Comparison of ENCODE assay signal across 8 cellular contexts in genomic region chr17:3048727-3049471, GRCh38. TPM values are rescaled to one million over a fixed set of nuclear protein-coding genes. Genes with fewer than 3 reads are reported as not detected.
DNase-seq lines count a peak whose midpoint lies in the region; ATAC-seq and TF ChIP-seq lines count a peak whose summit lies in the region.

No MANE protein-coding gene starts in this region.

- no peaks in the 10 kb centered on the region for H4K20me1 ChIP-seq in OCI-LY3 (ENCODE audit: insufficient read depth, low read length)

- no peaks in the 10 kb centered on the region for H3K79me2 ChIP-seq in OCI-LY3 (ENCODE audit: low read length)

- in situ Hi-C loops in Caki2 (cut with HindIII; ENCODE audit: low pct_unique_long_range_greater_than_20kb, low sequenced_read_pairs): no loop called here

- DNase-seq in Caki2 (ENCODE audit: low read depth): peak; percentile 95
- DNase-seq in activated T-cell treated with anti-CD3 and anti-CD28 coated beads for 4 hours: peak; percentile 83
- peak; percentile 88 to 92 for DNase-seq in erythroblast (lab: John Stamatoyannopoulos, UW)
- peak; percentile 98 for DNase-seq in mucosa of gallbladder (ENCODE audit: low spot score)
- peak; percentile 89 for DNase-seq in stimulated activated CD8-positive, alpha-beta memory T cell treated with anti-CD3 and anti-CD28 coated beads, Interleukin-4, amount 100 ng/mL, for 24 hours (ENCODE audit: low read depth)

- peak overlapping the region; percentile 90 for H3K4me2 ChIP-seq in OCI-LY3 (ENCODE audit: low read length)

- H3K4me1 ChIP-seq in HUES64 (ENCODE audit: insufficient read depth, low read length): 0 out of 2 replicates have a peak, but pooled peaks cover 3% of the 10 kb centered on the region
- peaks cover 9% of the 10 kb centered on the region for H3K4me1 ChIP-seq in OCI-LY3 (ENCODE audit: low read length)

- ATAC-seq in GM21423 (IDR thresholded peaks at IDR 0.05; ENCODE audit: unreplicated experiment): peak; percentile 93

- H3K9ac ChIP-seq in HUES64 (ENCODE audit: low read depth, low read length): peak overlapping the region; percentile 61
- peak overlapping the region; percentile 70 for H3K9ac ChIP-seq in OCI-LY3 (ENCODE audit: low read length)

- WGBS in HUES64: 2% methylated on average over 50 of the region's 50 CpGs

- peak overlapping the region; percentile 95 for H2AFZ ChIP-seq in OCI-LY3 (ENCODE audit: low read depth, low read length)

- peak overlapping the region; percentile 54 for H3K27ac ChIP-seq in HUES64 (ENCODE audit: low read depth, low read length)
- no peak overlapping the region for H3K27ac ChIP-seq in OCI-LY3 (ENCODE audit: low read length)

- TF ChIP-seq POLR2A in erythroblast (IDR thresholded peaks at IDR 0.05; ENCODE audit: low read length): peak; percentile 39

- peak; percentile 69 for TF ChIP-seq CTCF in OCI-LY3 (IDR thresholded peaks at IDR 0.05; ENCODE audit: low read depth, low read length)

- peaks cover 5% of the 10 kb centered on the region for H3K9me3 ChIP-seq in HUES64 (ENCODE audit: insufficient read depth, low read depth, low read length)
- H3K9me3 ChIP-seq in OCI-LY3 (ENCODE audit: insufficient read depth, low read length): no peaks in the 10 kb centered on the region

- peak overlapping the region; percentile 60 for H3K4me3 ChIP-seq in HUES64 (ENCODE audit: low read length)
- peak overlapping the region; percentile 92 for H3K4me3 ChIP-seq in OCI-LY3 (ENCODE audit: low read length)

- H3K36me3 ChIP-seq in HUES64 (ENCODE audit: insufficient read depth, low read length): no peaks in the 10 kb centered on the region
- H3K36me3 ChIP-seq in OCI-LY3 (replicated peaks; ENCODE audit: low read depth, low read length): no peaks in the 10 kb centered on the region

- H3K27me3 ChIP-seq in HUES64 (ENCODE audit: insufficient read depth, low read length) (no peaks in the 10 kb centered on the region), OCI-LY3 (ENCODE audit: low read depth, low read length) (no peaks in the 10 kb centered on the region)

RNA-seq across cellular contexts. Expression of gene OR1D5, which starts 14.5 kb away (rescaled TPM):
- not detected in 2 replicates for total RNA-seq in Caki2 (2014; rRNA removed; shearing (Covaris generic); ENCODE audit: low replicate concordance)
- not detected for polyA plus RNA-seq in HUES64 (2013, experiment 1 of 2)
- not detected for polyA plus RNA-seq in HUES64 (2013, experiment 2 of 2)
- not detected for total RNA-seq in mucosa of gallbladder

RNA-seq across cellular contexts. Expression of gene OR1D2, which starts 55.3 kb away (rescaled TPM):
- total RNA-seq in Caki2 (2014; rRNA removed; shearing (Covaris generic); ENCODE audit: low replicate concordance): not detected in 2 replicates
- not detected for polyA plus RNA-seq in HUES64 (2013, experiment 1 of 2)
- polyA plus RNA-seq in HUES64 (2013, experiment 2 of 2): not detected
- not detected for total RNA-seq in mucosa of gallbladder
